In genomic region chr2:36489296-36489695, GRCh38 we compare ENCODE assay signal across 13 cellular contexts.
DNase-seq lines count a peak whose midpoint lies in the region; ATAC-seq and TF ChIP-seq lines count a peak whose summit lies in the region.
"Had no signal": no experiment of that assay in that cellular context is flagged by ENCODE, and none has a peak within 500 bp of the region (broad histone marks: within the 10 kb centered on the region; RNA-seq: fewer than 3 reads in every experiment).

No MANE protein-coding gene starts in this region.

- H3K4me1 ChIP-seq in stomach smooth muscle (ENCODE audit: control insufficient read depth, insufficient read depth, low read length), result peaks cover 13% of the 10 kb centered on the region

- no peaks in the 10 kb centered on the region for H3K9me3 ChIP-seq in stomach smooth muscle (ENCODE audit: control insufficient read depth in 2 of 2, low read length in 2 of 2)

- ATAC-seq in WTC11 (no peak), HG02884 (IDR thresholded peaks at IDR 0.05; ENCODE audit: unreplicated experiment) (no peak), GM19351 (IDR thresholded peaks at IDR 0.05; ENCODE audit: unreplicated experiment) (no peak)
- ATAC-seq: stimulated activated naive CD8-positive, alpha-beta T cell treated with anti-CD3 and anti-CD28 coated beads, Interleukin-15, amount 100 ng/mL, for 72 hours had no signal

- peak; percentile 64 for DNase-seq in GM03348 (ENCODE audit: low spot score)
- no peak for DNase-seq in WTC11 (ENCODE audit: low spot score)
- DNase-seq in foreskin melanocyte, result peak; percentile 68
- no peak for DNase-seq in C1 segment of cervical spinal cord (lab: John Stamatoyannopoulos, UW)
- no peak for DNase-seq in NCI-H1417 (lab: John Stamatoyannopoulos, UW)
- DNase-seq: activated CD4-positive, alpha-beta T cell treated with anti-CD3 and anti-CD28 coated beads for 4 hours; dorsolateral prefrontal cortex; naive B cell; stimulated activated naive CD8-positive, alpha-beta T cell treated with anti-CD3 and anti-CD28 coated beads, Interleukin-15, amount 100 ng/mL, for 72 hours had no signal

- H3K27me3 Mint-ChIP-seq in WTC11 (ENCODE audit: low read depth), result no peaks in the 10 kb centered on the region
- H3K27me3 Mint-ChIP-seq: naive B cell; stimulated activated naive CD8-positive, alpha-beta T cell treated with anti-CD3 and anti-CD28 coated beads, Interleukin-15, amount 100 ng/mL, for 72 hours had no signal

- H3K27me3 ChIP-seq in stomach smooth muscle (ENCODE audit: control insufficient read depth in 1 of 2, insufficient read depth in 2 of 2, low read length in 2 of 2), result no peaks in the 10 kb centered on the region
- H3K27me3 ChIP-seq: dorsolateral prefrontal cortex had no signal

- H3K27ac ChIP-seq in stomach smooth muscle (ENCODE audit: low read length), result peak overlapping the region; percentile 3
- H3K27ac ChIP-seq: SK-N-MC had no signal

- no peak overlapping the region for H3K4me3 Mint-ChIP-seq in WTC11
- H3K4me3 Mint-ChIP-seq: naive B cell; stimulated activated naive CD8-positive, alpha-beta T cell treated with anti-CD3 and anti-CD28 coated beads, Interleukin-15, amount 100 ng/mL, for 72 hours had no signal

- H3K9ac ChIP-seq in stomach smooth muscle (ENCODE audit: low read length in 2 of 2), result no peak overlapping the region

- TF ChIP-seq CTCF in WTC11 (IDR thresholded peaks at IDR 0.05), result no peak

- POLR2A ChIA-PET in WTC11 (lab: Charles Lee), result no interaction called here

- H3K27ac Mint-ChIP-seq in WTC11, result peak overlapping the region; percentile 75
- H3K27ac Mint-ChIP-seq: stimulated activated naive CD8-positive, alpha-beta T cell treated with anti-CD3 and anti-CD28 coated beads, Interleukin-15, amount 100 ng/mL, for 72 hours had no signal

- no peaks in the 10 kb centered on the region for H3K9me3 Mint-ChIP-seq in WTC11
- H3K9me3 Mint-ChIP-seq: naive B cell; stimulated activated naive CD8-positive, alpha-beta T cell treated with anti-CD3 and anti-CD28 coated beads, Interleukin-15, amount 100 ng/mL, for 72 hours had no signal

- CTCF ChIA-PET in WTC11 (lab: Charles Lee), result interaction anchor here (1.2 kb wide), 1 partner anchor 131 kb away, joined by 3 read pairs; no protein-coding TSS in a partner anchor

- no peaks in the 10 kb centered on the region for H3K36me3 ChIP-seq in stomach smooth muscle (ENCODE audit: control insufficient read depth in 2 of 2, insufficient read depth in 2 of 2, low read length in 2 of 2)

- peaks cover 29% of the 10 kb centered on the region for H3K4me1 Mint-ChIP-seq in WTC11
- H3K4me1 Mint-ChIP-seq: naive B cell had no signal

- H3K36me3 Mint-ChIP-seq in WTC11, result 0 out of 2 replicates have a peak, but pooled peaks cover 3% of the 10 kb centered on the region

- H3K4me3 ChIP-seq in stomach smooth muscle (ENCODE audit: low read length in 2 of 2), result no peak overlapping the region
- H3K4me3 ChIP-seq: dorsolateral prefrontal cortex, SK-N-MC had no signal

TF ChIP-seq in WTC11, 78 proteins besides CTCF, POLR2A, EP300 and RAD21:
- TF ChIP-seq GRHL2 (CRISPR knock-in tag; IDR thresholded peaks at IDR 0.05; ENCODE audit: insufficient replicate concordance, severe bottlenecking) (no peak), MXD4 (CRISPR knock-in tag; IDR thresholded peaks at IDR 0.05; ENCODE audit: borderline replicate concordance) (no peak), ZSCAN18 (CRISPR knock-in tag; IDR thresholded peaks at IDR 0.05) (no peak), ZNF425 (CRISPR knock-in tag; conservative IDR thresholded peaks at IDR 0.05) (no peak), CREM (CRISPR knock-in tag; IDR thresholded peaks at IDR 0.05) (no peak), JAZF1 (CRISPR knock-in tag; IDR thresholded peaks at IDR 0.05) (no peak), GTF2I (CRISPR knock-in tag; conservative IDR thresholded peaks at IDR 0.05) (no peak)
TF ChIP-seq in WTC11: peak in this region for 0.

Comparison
In these comparisons a context has a peak if more than half of its experiments do, and no peak if none do; other contexts are left out.
1. DNase-seq: peak in GM03348 (single experiment) and foreskin melanocyte (single experiment); none in WTC11 (single experiment), C1 segment of cervical spinal cord (0 of 14) and NCI-H1417 (0 of 3).